ENCODE assay signal across 24 cellular contexts in genomic region chr17:40859536-40859935, GRCh38. TPM values are rescaled to one million over a fixed set of nuclear protein-coding genes. Genes with fewer than 3 reads are reported as not detected.
"Had no signal": no experiment of that assay in that cellular context is flagged by ENCODE, and none has a peak within 500 bp of the region (broad histone marks: within the 10 kb centered on the region; RNA-seq: fewer than 3 reads in every experiment).

No MANE protein-coding gene starts in this region.

- H3K36me3 Mint-ChIP-seq: activated naive CD8-positive, alpha-beta T cell; naive thymus-derived CD4-positive, alpha-beta T cell; stimulated activated naive B cell treated with anti-CD40 and anti-IgM and Interleukin-4, amounts not matched to agents 10 μg/mL and 1 μg/mL and 100 μg/mL, for 72 hours had no signal

- H3K9me3 ChIP-seq: pancreas, sigmoid colon, spleen, thoracic aorta had no signal

- H3K36me3 ChIP-seq: pancreas, sigmoid colon, spleen, thoracic aorta had no signal

- ATAC-seq: esophagus mucosa; left lobe of liver; naive thymus-derived CD4-positive, alpha-beta T cell; pancreas; stimulated activated naive B cell treated with anti-CD40 and anti-IgM and Interleukin-4, amounts not matched to agents 10 μg/mL and 1 μg/mL and 100 μg/mL, for 72 hours had no signal

- H3K4me1 Mint-ChIP-seq: stimulated activated naive B cell treated with anti-CD40 and anti-IgM and Interleukin-4, amounts not matched to agents 10 μg/mL and 1 μg/mL and 100 μg/mL, for 72 hours had no signal

- H3K27me3 ChIP-seq: sigmoid colon had no signal

- H3K4me1 ChIP-seq: pancreas, sigmoid colon had no signal

- H3K4me3 Mint-ChIP-seq: activated naive CD8-positive, alpha-beta T cell; naive thymus-derived CD4-positive, alpha-beta T cell; stimulated activated naive B cell treated with anti-CD40 and anti-IgM and Interleukin-4, amounts not matched to agents 10 μg/mL and 1 μg/mL and 100 μg/mL, for 72 hours had no signal

- DNase-seq: activated CD4-positive, alpha-beta T cell treated with anti-CD3 and anti-CD28 coated beads, Interleukin-2, amount 50 U/mL, for 4 hours; activated gamma-delta T cell; cerebellar nuclear complex; effector CD4-positive, alpha-beta T cell; foreskin fibroblast; hippocampal formation; islet precursor cell; naive thymus-derived CD4-positive, alpha-beta T cell; pancreas; sigmoid colon; spleen; stimulated activated naive B cell treated with anti-CD40 and anti-IgM and Interleukin-4, amounts not matched to agents 10 μg/mL and 1 μg/mL and 100 μg/mL, for 72 hours; T-helper 2 cell had no signal

- H3K4me3 ChIP-seq: pancreas, sigmoid colon, spleen, thoracic aorta had no signal

- H3K9me3 Mint-ChIP-seq: stimulated activated naive B cell treated with anti-CD40 and anti-IgM and Interleukin-4, amounts not matched to agents 10 μg/mL and 1 μg/mL and 100 μg/mL, for 72 hours had no signal

- H3K27ac ChIP-seq: pancreas, sigmoid colon, spleen, thoracic aorta had no signal

- H3K27ac Mint-ChIP-seq: activated naive CD8-positive, alpha-beta T cell; stimulated activated naive B cell treated with anti-CD40 and anti-IgM and Interleukin-4, amounts not matched to agents 10 μg/mL and 1 μg/mL and 100 μg/mL, for 72 hours had no signal

RNA-seq across cellular contexts. Expression of gene KRT12, which starts 7.5 kb away (rescaled TPM):
- total RNA-seq: activated CD8-positive, alpha-beta memory T cell treated with anti-CD3 and anti-CD28 coated beads for 36 hours; bronchial epithelial cell; esophagus mucosa; glomerular endothelial cell; left lobe of liver; lung microvascular endothelial cell; mononuclear cell; naive thymus-derived CD4-positive, alpha-beta T cell; pancreas; pulmonary artery endothelial cell; sigmoid colon; spleen; thoracic aorta; urinary bladder had no signal
- polyA plus RNA-seq: naive thymus-derived CD4-positive, alpha-beta T cell; pancreas; spleen; urinary bladder had no signal

RNA-seq across cellular contexts. Expression of gene KRT20, which starts 25.5 kb away (rescaled TPM):
- total RNA-seq: activated CD8-positive, alpha-beta memory T cell treated with anti-CD3 and anti-CD28 coated beads for 36 hours; bronchial epithelial cell; glomerular endothelial cell; lung microvascular endothelial cell; mononuclear cell; naive thymus-derived CD4-positive, alpha-beta T cell; pulmonary artery endothelial cell; spleen had no signal
- polyA plus RNA-seq: naive thymus-derived CD4-positive, alpha-beta T cell had no signal

RNA-seq across cellular contexts. Expression of gene KRT28, which starts 59.8 kb away (rescaled TPM):
- total RNA-seq: activated CD8-positive, alpha-beta memory T cell treated with anti-CD3 and anti-CD28 coated beads for 36 hours; bronchial epithelial cell; esophagus mucosa; glomerular endothelial cell; left lobe of liver; lung microvascular endothelial cell; mononuclear cell; naive thymus-derived CD4-positive, alpha-beta T cell; pancreas; pulmonary artery endothelial cell; sigmoid colon; spleen; thoracic aorta; urinary bladder had no signal
- polyA plus RNA-seq: naive thymus-derived CD4-positive, alpha-beta T cell; pancreas; sigmoid colon; spleen; urinary bladder had no signal
